Comparison of ENCODE assay signal across 8 cellular contexts in the genomic region with DNA sequence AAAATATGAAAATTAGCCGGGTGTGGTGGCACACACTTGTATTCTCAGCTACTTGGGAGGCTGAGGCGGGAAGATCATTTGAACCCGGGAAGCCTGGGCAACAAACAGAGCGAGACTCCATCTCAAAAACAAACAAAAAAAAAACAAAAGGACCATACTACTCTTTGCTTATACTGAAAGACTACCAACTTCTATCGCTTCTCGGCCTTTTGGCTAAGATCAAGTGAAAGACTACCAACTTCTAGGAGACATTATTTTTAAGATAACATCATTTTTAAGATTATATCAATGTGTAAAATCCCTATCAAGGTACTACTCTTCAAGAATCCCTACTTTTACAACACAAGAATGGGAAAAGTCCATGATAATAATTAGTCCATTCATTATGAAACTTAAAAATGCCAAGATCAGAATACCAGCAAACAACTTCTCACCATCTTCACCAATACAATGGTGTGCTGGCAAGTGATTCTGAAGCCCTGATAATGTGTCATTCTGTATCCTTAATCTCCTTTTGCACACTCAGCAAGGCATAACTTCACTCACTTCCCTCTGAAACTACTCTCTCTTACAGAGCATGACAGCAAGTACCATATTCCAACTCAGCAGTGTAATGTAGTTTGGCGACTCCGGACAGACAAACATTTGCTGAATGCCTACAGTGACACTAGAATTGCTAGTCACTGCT. TPM values are rescaled to one million over a fixed set of nuclear protein-coding genes. Genes with fewer than 3 reads are reported as not detected.
DNase-seq lines count a peak whose midpoint lies in the region; ATAC-seq and TF ChIP-seq lines count a peak whose summit lies in the region.

No MANE protein-coding gene starts in this region.

- peaks cover 64% of the 10 kb centered on the region for H3K79me2 ChIP-seq in GM23338 (replicated peaks; ENCODE audit: insufficient read depth)

- peaks cover 4% of the 10 kb centered on the region; the same call in 1 of the 2 replicates for H3K9me2 ChIP-seq in GM23338 (ENCODE audit: insufficient read depth)

- H2AFZ ChIP-seq in GM23338, result no peak overlapping the region

- TF ChIP-seq CTCF in GM23338 (conservative IDR thresholded peaks at IDR 0.05; ENCODE audit: low read depth in 2 of 2) (no peak), esophagus muscularis mucosa (IDR thresholded peaks at IDR 0.05) (no peak), psoas muscle (IDR thresholded peaks at IDR 0.05) (no peak)

- peaks cover 10% of the 10 kb centered on the region; the same call in 1 of the 2 replicates for H3F3A ChIP-seq in GM23338 (replicated peaks; ENCODE audit: low read depth)

- no peaks in the 10 kb centered on the region for H3K9me3 ChIP-seq in SJCRH30 (replicated peaks)
- H3K9me3 ChIP-seq in esophagus muscularis mucosa, result no peaks in the 10 kb centered on the region
- no peaks in the 10 kb centered on the region for H3K9me3 ChIP-seq in psoas muscle

- WGBS in esophagus muscularis mucosa, result 70% methylated on average over 8 of the region's 8 CpGs
- WGBS in psoas muscle, 3 donors, result 66 to 71% (median 67%) methylated on average over 8 of the region's 8 CpGs

- peaks cover 44% of the 10 kb centered on the region for H4K20me1 ChIP-seq in GM23338 (replicated peaks; ENCODE audit: insufficient read depth)

- TF ChIP-seq POLR2A in esophagus muscularis mucosa (IDR thresholded peaks at IDR 0.05; ENCODE audit: low read depth), result no peak

- H3K27ac Mint-ChIP-seq in GM23338, result no peak overlapping the region

- TF ChIP-seq EP300 in esophagus muscularis mucosa (IDR thresholded peaks at IDR 0.05), result no peak

- no peaks in the 10 kb centered on the region for H3K36me3 ChIP-seq in GM23338 (ENCODE audit: insufficient read depth)
- no peaks in the 10 kb centered on the region; the same call in 1 of the 2 replicates for H3K36me3 ChIP-seq in SJCRH30
- H3K36me3 ChIP-seq in esophagus muscularis mucosa, result no peaks in the 10 kb centered on the region
- H3K36me3 ChIP-seq in psoas muscle (ENCODE audit: insufficient read depth in 1 of 2, low read depth in 1 of 2), result no peaks in the 10 kb centered on the region

- intact Hi-C loops in esophagus muscularis mucosa (cut with DNase I) (loop anchor here (10.0 kb wide), 1 partner anchor 78 kb away; a partner anchor contains a TSS), psoas muscle (cut with DNase I) (no loop called here)

- H3K36me3 Mint-ChIP-seq in GM23338 (ENCODE audit: low read depth), result peaks cover 7% of the 10 kb centered on the region; the same call in 1 of the 3 replicates

- H3K27ac ChIP-seq in GM23338 (ENCODE audit: low read depth) (no peak overlapping the region), SJCRH30 (no peak overlapping the region), esophagus muscularis mucosa (replicated peaks in 1 of 4) (peak overlapping the region; percentile 94 to 97 (median 96)), psoas muscle (peak overlapping the region; percentile 90)

- H3K4me2 ChIP-seq in GM23338, result peak overlapping the region; percentile 96

- no peaks in the 10 kb centered on the region for H3K9me3 Mint-ChIP-seq in GM23338

- peaks cover 57% of the 10 kb centered on the region for H3K4me1 Mint-ChIP-seq in GM23338

- H3K4me3 ChIP-seq in GM23338 (peak overlapping the region; percentile 86), SJCRH30 (peak overlapping the region; percentile 59), esophagus muscularis mucosa (peak overlapping the region; percentile 80 to 88 (median 84)), psoas muscle (peak overlapping the region; percentile 70)

- peak overlapping the region; percentile 95 for H3K4me3 Mint-ChIP-seq in GM23338

- H3K4me1 ChIP-seq in GM23338 (ENCODE audit: insufficient read depth), result peaks cover 60% of the 10 kb centered on the region
- H3K4me1 ChIP-seq in SJCRH30, result peaks cover 48% of the 10 kb centered on the region
- H3K4me1 ChIP-seq in esophagus muscularis mucosa, result peaks cover 65 to 77% (median 72%) of the 10 kb centered on the region in 4 donors
- peaks cover 48% of the 10 kb centered on the region for H3K4me1 ChIP-seq in psoas muscle

- H3K27me3 ChIP-seq in GM23338 (ENCODE audit: insufficient read depth), result peaks cover 13% of the 10 kb centered on the region; the same call in 1 of the 2 replicates
- no peaks in the 10 kb centered on the region for H3K27me3 ChIP-seq in SJCRH30
- no peaks in the 10 kb centered on the region for H3K27me3 ChIP-seq in esophagus muscularis mucosa
- no peaks in the 10 kb centered on the region for H3K27me3 ChIP-seq in psoas muscle (ENCODE audit: insufficient read depth in 3 of 3, low read length in 2 of 3)

- no peak for ATAC-seq in GM23338
- no peak for ATAC-seq in psoas muscle
- ATAC-seq in GM18502 (IDR thresholded peaks at IDR 0.05; ENCODE audit: poor library complexity, unreplicated experiment), result no peak

- DNase-seq in GM23338 (ENCODE audit: low spot score) (no peak), SJCRH30 (no peak), esophagus muscularis mucosa (ENCODE audit: extremely low spot score) (no peak), psoas muscle (no peak), LoVo (ENCODE audit: low spot score) (no peak), HuH-7.5 (ENCODE audit: low spot score) (no peak)
- DNase-seq in NK-92 treated with Interleukin-12 subunit alpha and Interleukin-12 subunit beta, amount 100 ng/mL, for 24 hours (lab: John Stamatoyannopoulos, UW), result no peak

- H3K27me3 Mint-ChIP-seq in GM23338 (ENCODE audit: insufficient read depth, low read depth, poor library complexity), result peaks cover 14% of the 10 kb centered on the region

TF ChIP-seq in GM23338, 12 proteins besides CTCF, POLR2A, EP300 and RAD21:
- TF ChIP-seq JUNB (IDR thresholded peaks at IDR 0.05; ENCODE audit: unreplicated experiment), result no peak
- TF ChIP-seq, protein P1, sequence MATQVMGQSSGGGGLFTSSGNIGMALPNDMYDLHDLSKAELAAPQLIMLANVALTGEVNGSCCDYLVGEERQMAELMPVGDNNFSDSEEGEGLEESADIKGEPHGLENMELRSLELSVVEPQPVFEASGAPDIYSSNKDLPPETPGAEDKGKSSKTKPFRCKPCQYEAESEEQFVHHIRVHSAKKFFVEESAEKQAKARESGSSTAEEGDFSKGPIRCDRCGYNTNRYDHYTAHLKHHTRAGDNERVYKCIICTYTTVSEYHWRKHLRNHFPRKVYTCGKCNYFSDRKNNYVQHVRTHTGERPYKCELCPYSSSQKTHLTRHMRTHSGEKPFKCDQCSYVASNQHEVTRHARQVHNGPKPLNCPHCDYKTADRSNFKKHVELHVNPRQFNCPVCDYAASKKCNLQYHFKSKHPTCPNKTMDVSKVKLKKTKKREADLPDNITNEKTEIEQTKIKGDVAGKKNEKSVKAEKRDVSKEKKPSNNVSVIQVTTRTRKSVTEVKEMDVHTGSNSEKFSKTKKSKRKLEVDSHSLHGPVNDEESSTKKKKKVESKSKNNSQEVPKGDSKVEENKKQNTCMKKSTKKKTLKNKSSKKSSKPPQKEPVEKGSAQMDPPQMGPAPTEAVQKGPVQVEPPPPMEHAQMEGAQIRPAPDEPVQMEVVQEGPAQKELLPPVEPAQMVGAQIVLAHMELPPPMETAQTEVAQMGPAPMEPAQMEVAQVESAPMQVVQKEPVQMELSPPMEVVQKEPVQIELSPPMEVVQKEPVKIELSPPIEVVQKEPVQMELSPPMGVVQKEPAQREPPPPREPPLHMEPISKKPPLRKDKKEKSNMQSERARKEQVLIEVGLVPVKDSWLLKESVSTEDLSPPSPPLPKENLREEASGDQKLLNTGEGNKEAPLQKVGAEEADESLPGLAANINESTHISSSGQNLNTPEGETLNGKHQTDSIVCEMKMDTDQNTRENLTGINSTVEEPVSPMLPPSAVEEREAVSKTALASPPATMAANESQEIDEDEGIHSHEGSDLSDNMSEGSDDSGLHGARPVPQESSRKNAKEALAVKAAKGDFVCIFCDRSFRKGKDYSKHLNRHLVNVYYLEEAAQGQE (IDR thresholded peaks at IDR 0.05; ENCODE audit: unreplicated experiment), result no peak
- no peak for TF ChIP-seq ZNF114 (CRISPR knock-in tag; IDR thresholded peaks at IDR 0.05)

RNA-seq across cellular contexts. Expression of a gene that starts 1.7 kb away (rescaled TPM):
- 260 and 354 TPM in 2 replicates for total RNA-seq in GM23338 (2014; rRNA removed; shearing (Covaris generic))
- polyA plus RNA-seq in GM23338 (2016; fragmentation: Nextera tagmentation; extraction: Ambion mirVana) (138 and 153 TPM in 2 replicates), psoas muscle (100 to 1,000 TPM; 246 to 729 (median 300) TPM)
- 311 and 314 TPM in 2 replicates for total RNA-seq in SJCRH30 (2014; rRNA removed; shearing (Covaris generic))
- total RNA-seq in esophagus muscularis mucosa (100 to 1,000 TPM; 160 to 241 (median 173) TPM), psoas muscle (100 to 1,000 TPM; 290 to 532 (median 433) TPM)

Comparison
In these comparisons a context has a peak if more than half of its experiments do, and no peak if none do; other contexts are left out.
1. H3K27ac ChIP-seq: peak in esophagus muscularis mucosa (4 of 4) and psoas muscle (single experiment); none in GM23338 (single experiment) and SJCRH30 (single experiment).
2. Peak in every context shown above with its lines, with median percentiles within 50 percentile points of each other: H3K4me3 ChIP-seq.